ENCODE assay signal across 2 cellular contexts in genomic region chr18:55748227-55748738, GRCh38.
TF ChIP-seq lines count a peak whose summit lies in the region.

No MANE protein-coding gene starts in this region.

TF ChIP-seq in IMR-90, 13 proteins besides CTCF, POLR2A, EP300 and RAD21 (continued from another document):
- TF ChIP-seq BHLHE40 (IDR thresholded peaks at IDR 0.05; ENCODE audit: low read depth, low read length) (no peak), FOS (IDR thresholded peaks at IDR 0.05; ENCODE audit: low read depth, low read length) (no peak), RFX5 (IDR thresholded peaks at IDR 0.05; ENCODE audit: low read depth, low read length) (no peak), ELK1 (IDR thresholded peaks at IDR 0.05; ENCODE audit: borderline replicate concordance, low read depth, low read length) (no peak), MAZ (IDR thresholded peaks at IDR 0.05; ENCODE audit: borderline replicate concordance, low read depth, low read length) (no peak), SMC3 (IDR thresholded peaks at IDR 0.05; ENCODE audit: low read depth, low read length) (no peak)
TF ChIP-seq in IMR-90: peak in this region for 0.

TF ChIP-seq in K562, 482 proteins besides CTCF, POLR2A, EP300 and RAD21 (continued from another document and continues in another):
- peak; percentile 99 for TF ChIP-seq TAL1 (IDR thresholded peaks at IDR 0.05)
- no peak for TF ChIP-seq TSHZ1 (CRISPR knock-in tag; IDR thresholded peaks at IDR 0.05)
- no peak for TF ChIP-seq SFPQ (IDR thresholded peaks at IDR 0.05; ENCODE audit: low read depth, low read length)
- TF ChIP-seq CLOCK (CRISPR knock-in tag; IDR thresholded peaks at IDR 0.05; ENCODE audit: borderline replicate concordance): no peak
- TF ChIP-seq DDX20 (tag; IDR thresholded peaks at IDR 0.05; ENCODE audit: low read depth): peak; percentile 50; the same call in 1 of the 2 replicates
- TF ChIP-seq PHB2 (IDR thresholded peaks at IDR 0.05; ENCODE audit: low read depth): peak; percentile 96
- TF ChIP-seq ZNF76 (CRISPR knock-in tag; IDR thresholded peaks at IDR 0.05; ENCODE audit: borderline replicate concordance): 0 out of 2 replicates have a peak, but pooled peaks have one; percentile 37
- peak; percentile 96 for TF ChIP-seq TCF3 (CRISPR knock-in tag; IDR thresholded peaks at IDR 0.05)
- no peak for TF ChIP-seq ZNF282 (CRISPR knock-in tag; IDR thresholded peaks at IDR 0.05)
- TF ChIP-seq ZBTB5 (IDR thresholded peaks at IDR 0.05): no peak
- TF ChIP-seq MCM3 (IDR thresholded peaks at IDR 0.05): no peak
- TF ChIP-seq RB1 (IDR thresholded peaks at IDR 0.05; ENCODE audit: low read depth): peak; percentile 45; the same call in 1 of the 2 replicates
- TF ChIP-seq MEF2A (IDR thresholded peaks at IDR 0.05; ENCODE audit: control insufficient read depth, low read depth, low read length): no peak; the same call in 1 of the 2 replicates
- TF ChIP-seq FOSL1 (tag; conservative IDR thresholded peaks at IDR 0.05): peak; percentile 91
- TF ChIP-seq ESRRA (IDR thresholded peaks at IDR 0.05; ENCODE audit: borderline replicate concordance, low read depth): peak; percentile 95
- TF ChIP-seq SP1 (CRISPR knock-in tag; IDR thresholded peaks at IDR 0.05): no peak
- TF ChIP-seq HCFC1 (IDR thresholded peaks at IDR 0.05; ENCODE audit: low read depth, low read length): no peak
- no peak for TF ChIP-seq ZFP30 (CRISPR knock-in tag; IDR thresholded peaks at IDR 0.05; ENCODE audit: borderline replicate concordance)
- TF ChIP-seq E4F1 (CRISPR knock-in tag; IDR thresholded peaks at IDR 0.05; ENCODE audit: borderline replicate concordance): no peak
- TF ChIP-seq FOXK2 (conservative IDR thresholded peaks at IDR 0.05 in 1 of 2, IDR thresholded peaks at IDR 0.05 in 1 of 2; ENCODE audit: low read depth in 2 of 2): 0 out of 4 replicates have a peak, but pooled peaks of 1 of the 2 experiments have one; percentile 40
- no peak for TF ChIP-seq E2F5 (CRISPR knock-in tag; IDR thresholded peaks at IDR 0.05)
- TF ChIP-seq NR3C1 (CRISPR knock-in tag; IDR thresholded peaks at IDR 0.05): no peak
- no peak for TF ChIP-seq RBM39 (optimal IDR thresholded peaks at IDR 0.05; ENCODE audit: low read depth, low read length)
- no peak for TF ChIP-seq COPS2 (conservative IDR thresholded peaks at IDR 0.05)
- peak; percentile 85; the same call in 1 of the 2 replicates for TF ChIP-seq ADNP (tag; IDR thresholded peaks at IDR 0.05)
- no peak for TF ChIP-seq ZNF778 (CRISPR knock-in tag; IDR thresholded peaks at IDR 0.05)
- no peak for TF ChIP-seq KAT8 (IDR thresholded peaks at IDR 0.05; ENCODE audit: low read depth)
- no peak for TF ChIP-seq CBX5 (IDR thresholded peaks at IDR 0.05; ENCODE audit: borderline replicate concordance, low read depth)
- peak; percentile 85 for TF ChIP-seq ATF3 (IDR thresholded peaks at IDR 0.05)
- no peak; the same call in 1 of the 2 replicates for TF ChIP-seq ATF3 (CRISPR knock-in tag; conservative IDR thresholded peaks at IDR 0.05)
- TF ChIP-seq SRF (CRISPR knock-in tag; IDR thresholded peaks at IDR 0.05): no peak
- TF ChIP-seq CREB1 (IDR thresholded peaks at IDR 0.05): peak; percentile 64; the same call in 1 of the 2 replicates
- no peak for TF ChIP-seq CREB1 (CRISPR knock-in tag; IDR thresholded peaks at IDR 0.05)
- no peak for TF ChIP-seq MCM5 (IDR thresholded peaks at IDR 0.05; ENCODE audit: low read depth)
- peak; percentile 78 for TF ChIP-seq RNF2 (IDR thresholded peaks at IDR 0.05)
- no peak for TF ChIP-seq ZNF696 (CRISPR knock-in tag; conservative IDR thresholded peaks at IDR 0.05)
- peak; percentile 69 for TF ChIP-seq NCOA4 (IDR thresholded peaks at IDR 0.05; ENCODE audit: partially characterized antibody)
- TF ChIP-seq TCFL5 (CRISPR knock-in tag; conservative IDR thresholded peaks at IDR 0.05): no peak
- TF ChIP-seq NR2C2 (CRISPR knock-in tag; IDR thresholded peaks at IDR 0.05): no peak
- peak; percentile 11; the same call in 1 of the 2 replicates for TF ChIP-seq NR2C2 (tag; IDR thresholded peaks at IDR 0.05)
- TF ChIP-seq ZNF23 (CRISPR knock-in tag; IDR thresholded peaks at IDR 0.05): no peak
- TF ChIP-seq NFIC (IDR thresholded peaks at IDR 0.05): peak; percentile 93
- TF ChIP-seq NFIX (CRISPR knock-in tag; IDR thresholded peaks at IDR 0.05; ENCODE audit: low read depth): no peak
- no peak for TF ChIP-seq ATF1 (CRISPR knock-in tag; IDR thresholded peaks at IDR 0.05)
- TF ChIP-seq ATF1 (tag; IDR thresholded peaks at IDR 0.05): peak; percentile 82
- TF ChIP-seq CBX2 (IDR thresholded peaks at IDR 0.05; ENCODE audit: insufficient read depth, low read length, poor library complexity, severe bottlenecking): no peak
- TF ChIP-seq ARID3B (CRISPR knock-in tag; IDR thresholded peaks at IDR 0.05; ENCODE audit: borderline replicate concordance): no peak
- no peak for TF ChIP-seq SAP30 (IDR thresholded peaks at IDR 0.05; ENCODE audit: borderline replicate concordance, insufficient read depth, low read depth, low read length, poor library complexity, severe bottlenecking)
- TF ChIP-seq HMG20B (CRISPR knock-in tag; IDR thresholded peaks at IDR 0.05): no peak
